ENCODE assay signal across 8 cellular contexts in the genomic region with DNA sequence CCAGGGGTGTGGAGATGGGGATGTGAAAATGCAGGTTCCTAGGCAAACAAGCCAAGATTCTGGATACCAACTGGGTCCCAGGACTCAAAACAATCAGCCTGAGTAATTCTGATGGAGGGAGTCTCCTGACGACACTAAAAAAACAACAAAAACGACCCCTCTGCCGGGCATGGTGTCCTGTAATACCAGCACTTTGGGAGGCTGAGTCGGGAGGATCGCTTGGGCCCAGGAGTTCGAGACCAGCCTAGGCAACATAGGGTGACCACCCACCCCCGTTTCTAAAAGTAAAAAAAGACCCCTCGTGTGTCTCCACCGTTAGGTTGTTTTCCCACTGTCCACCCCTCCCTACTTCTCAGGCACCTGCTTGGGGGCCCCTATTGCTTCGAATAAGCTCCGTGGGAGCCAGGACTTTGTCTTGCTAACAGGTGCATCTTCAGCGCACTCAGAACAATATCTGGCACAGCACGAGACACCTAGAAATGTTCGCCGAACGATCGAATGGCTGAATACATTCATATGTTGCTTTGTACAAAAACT. TPM values are rescaled to one million over a fixed set of nuclear protein-coding genes. Genes with fewer than 3 reads are reported as not detected.
DNase-seq lines count a peak whose midpoint lies in the region; ATAC-seq lines count a peak whose summit lies in the region.

No MANE protein-coding gene starts in this region.

- peaks cover 68% of the 10 kb centered on the region for H3K4me1 Mint-ChIP-seq in activated T-cell treated with anti-CD3 and anti-CD28 coated beads, Interleukin-2, amount 50 U/mL, for 72 hours (ENCODE audit: low read depth)

- DNase-seq in NCI-H748 (lab: John Stamatoyannopoulos, UW; ENCODE audit: unreplicated experiment) (peak; percentile 56), NCI-H748 treated with DMSO at 0.1 percent for 48 hours (lab: John Stamatoyannopoulos, UW) (no peak), globus pallidus (ENCODE audit: low spot score) (no peak), NCI-H524 treated with DMSO at 0.1 percent for 48 hours (lab: John Stamatoyannopoulos, UW) (no peak)
- no peak for DNase-seq in activated T-cell treated with anti-CD3 and anti-CD28 coated beads, Interleukin-2, amount 50 U/mL, for 72 hours

- peaks cover 8 to 13% of the 10 kb centered on the region in 2 donors for H3K36me3 Mint-ChIP-seq in activated T-cell treated with anti-CD3 and anti-CD28 coated beads, Interleukin-2, amount 50 U/mL, for 72 hours (ENCODE audit: insufficient read depth in 2 of 2)

- H3K27ac Mint-ChIP-seq in activated T-cell treated with anti-CD3 and anti-CD28 coated beads, Interleukin-2, amount 50 U/mL, for 72 hours: peak overlapping the region; percentile 96

- peak overlapping the region; percentile 94 to 95 for H3K4me3 Mint-ChIP-seq in activated T-cell treated with anti-CD3 and anti-CD28 coated beads, Interleukin-2, amount 50 U/mL, for 72 hours

- ATAC-seq in activated T-cell treated with anti-CD3 and anti-CD28 coated beads, Interleukin-2, amount 50 U/mL, for 72 hours (replicated peaks in 1 of 2): no peak
- ATAC-seq in activated CD4-positive, CD25-positive, alpha-beta regulatory T cell treated with anti-CD3 and anti-CD28 coated beads, Interleukin-2, amount 50 U/mL, for 24 hours: no peak

- no peaks in the 10 kb centered on the region for H3K9me3 ChIP-seq in iPS-20b (ENCODE audit: insufficient read depth, low read depth, low read length)
- no peaks in the 10 kb centered on the region for H3K9me3 ChIP-seq in stomach smooth muscle (ENCODE audit: control insufficient read depth in 2 of 2, low read length in 2 of 2)

- no peaks in the 10 kb centered on the region for H3K9me3 Mint-ChIP-seq in activated T-cell treated with anti-CD3 and anti-CD28 coated beads, Interleukin-2, amount 50 U/mL, for 72 hours

- H3K4me1 ChIP-seq in iPS-20b (ENCODE audit: insufficient read depth, low read length) (peaks cover 12% of the 10 kb centered on the region; the same call in 1 of the 2 replicates), stomach smooth muscle (ENCODE audit: control insufficient read depth, insufficient read depth, low read length) (peaks cover 18% of the 10 kb centered on the region)

- H3K4me3 ChIP-seq in iPS-20b (ENCODE audit: low read length) (peak overlapping the region; percentile 95), stomach smooth muscle (ENCODE audit: low read length in 2 of 2) (peak overlapping the region; percentile 94 to 99)

- H3K27me3 ChIP-seq in iPS-20b (ENCODE audit: insufficient read depth, low read length): no peaks in the 10 kb centered on the region
- no peaks in the 10 kb centered on the region for H3K27me3 ChIP-seq in stomach smooth muscle (ENCODE audit: control insufficient read depth in 1 of 2, insufficient read depth in 2 of 2, low read length in 2 of 2)

- no peaks in the 10 kb centered on the region for H3K27me3 Mint-ChIP-seq in activated T-cell treated with anti-CD3 and anti-CD28 coated beads, Interleukin-2, amount 50 U/mL, for 72 hours (ENCODE audit: low read depth)

- H3K27ac ChIP-seq in iPS-20b (ENCODE audit: low read length): peak overlapping the region; percentile 91
- peak overlapping the region; percentile 90 for H3K27ac ChIP-seq in stomach smooth muscle (ENCODE audit: low read length)

- peaks cover 21% of the 10 kb centered on the region for H3K36me3 ChIP-seq in iPS-20b (ENCODE audit: insufficient read depth, low read depth, low read length)
- peaks cover 2 to 5% of the 10 kb centered on the region in 2 donors for H3K36me3 ChIP-seq in stomach smooth muscle (ENCODE audit: control insufficient read depth in 2 of 2, insufficient read depth in 2 of 2, low read length in 2 of 2)

- H3K9ac ChIP-seq in iPS-20b (ENCODE audit: low read depth, low read length) (peak overlapping the region; percentile 90), stomach smooth muscle (ENCODE audit: low read length in 2 of 2) (peak overlapping the region; percentile 95 to 100)

RNA-seq across cellular contexts. Expression of gene NRF1, which starts 0.7 kb away (rescaled TPM):
- 10 to 100 TPM; 22.1 to 25.1 TPM for total RNA-seq in activated T-cell treated with anti-CD3 and anti-CD28 coated beads, Interleukin-2, amount 50 U/mL, for 72 hours
